Comparison of ENCODE assay signal across 8 cellular contexts in the genomic region with DNA sequence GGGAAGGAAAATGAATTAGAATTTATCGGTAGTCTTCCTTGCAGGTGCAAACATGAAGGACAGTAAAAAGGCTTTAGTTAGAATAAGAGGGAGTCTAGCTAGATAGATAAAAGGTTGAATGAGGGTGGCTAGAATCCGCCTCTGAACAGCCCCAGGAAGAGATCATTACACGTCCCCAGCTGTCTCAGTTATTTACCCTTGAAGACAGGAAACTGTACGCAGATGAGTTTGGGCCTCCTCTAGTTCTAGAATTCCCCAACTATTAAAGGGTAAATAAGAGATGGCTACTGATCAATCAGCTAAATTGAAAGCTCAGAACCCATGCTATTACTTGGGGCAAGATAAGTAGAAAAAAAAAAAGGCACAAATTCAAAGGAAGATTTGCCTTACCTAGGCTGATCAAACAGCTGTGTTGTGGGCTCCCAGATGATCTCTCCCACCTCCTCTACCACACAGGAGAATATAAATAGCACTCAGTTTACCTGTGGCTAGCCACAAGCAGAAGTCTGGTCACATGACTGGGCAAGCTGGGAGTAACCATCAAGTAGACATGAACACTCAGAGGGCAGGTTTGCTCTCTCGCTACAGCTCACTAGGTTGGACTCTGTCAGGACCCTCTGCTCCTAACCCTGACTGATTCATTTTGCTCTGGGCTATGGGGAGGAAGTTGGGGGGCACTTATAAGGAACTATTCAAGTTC. TPM values are rescaled to one million over a fixed set of nuclear protein-coding genes. Genes with fewer than 3 reads are reported as not detected.
DNase-seq lines count a peak whose midpoint lies in the region; ATAC-seq and TF ChIP-seq lines count a peak whose summit lies in the region.

No MANE protein-coding gene starts in this region.

- CTCF ChIA-PET in Calu3 (lab: Charles Lee): interaction anchor here (0.6 to 2.0 kb wide), 3 partner anchors 16 to 47 kb away, joined by 3 to 6 read pairs (median 5); a partner anchor contains a TSS

- intact Hi-C loops in Calu3 (cut with micrococcal nuclease; ENCODE audit: unreplicated experiment): no loop called here

- no peak for TF ChIP-seq CTCF in Calu3 (IDR thresholded peaks at IDR 0.05; ENCODE audit: unreplicated experiment)
- TF ChIP-seq CTCF in type B pancreatic cell (conservative IDR thresholded peaks at IDR 0.05): no peak

- peak overlapping the region; percentile 68 for H3K4me3 Mint-ChIP-seq in activated T-cell treated with anti-CD3 and anti-CD28 coated beads, Interleukin-2, amount 50 U/mL, for 4 hours
- peak overlapping the region; percentile 83 to 85 for H3K4me3 Mint-ChIP-seq in stimulated activated naive CD8-positive, alpha-beta T cell treated with anti-CD3 and anti-CD28 coated beads, Interleukin-15, amount 100 ng/mL, for 72 hours
- no peak overlapping the region for H3K4me3 Mint-ChIP-seq in Calu3 (ENCODE audit: low read depth, unreplicated experiment)
- no peak overlapping the region for H3K4me3 Mint-ChIP-seq in type B pancreatic cell

- peaks cover 82% of the 10 kb centered on the region for H3K4me1 Mint-ChIP-seq in activated T-cell treated with anti-CD3 and anti-CD28 coated beads, Interleukin-2, amount 50 U/mL, for 4 hours (ENCODE audit: low read depth)
- peaks cover 92% of the 10 kb centered on the region for H3K4me1 Mint-ChIP-seq in stimulated activated naive CD8-positive, alpha-beta T cell treated with anti-CD3 and anti-CD28 coated beads, Interleukin-15, amount 100 ng/mL, for 72 hours
- H3K4me1 Mint-ChIP-seq in Calu3 (ENCODE audit: low read depth, unreplicated experiment): peaks cover 11% of the 10 kb centered on the region
- peaks cover 22% of the 10 kb centered on the region for H3K4me1 Mint-ChIP-seq in type B pancreatic cell (ENCODE audit: unreplicated experiment)

- no peak for DNase-seq in activated T-cell treated with anti-CD3 and anti-CD28 coated beads, Interleukin-2, amount 50 U/mL, for 4 hours
- no peak for DNase-seq in activated T-cell treated with anti-CD3 and anti-CD28 coated beads, Interleukin-2, amount 50 U/mL, for 1 hour
- DNase-seq in T-helper 22 cell (ENCODE audit: low read depth) (peak; percentile 44), Calu3 (no peak), NCI-H524 (lab: John Stamatoyannopoulos, UW) (no peak), type B pancreatic cell (ENCODE audit: extremely low spot score, unreplicated experiment) (no peak)
- peak in 1 of 2 donors; percentile 30 for DNase-seq in stimulated activated naive CD8-positive, alpha-beta T cell treated with anti-CD3 and anti-CD28 coated beads, Interleukin-15, amount 100 ng/mL, for 72 hours

- H3K36me3 Mint-ChIP-seq in activated T-cell treated with anti-CD3 and anti-CD28 coated beads, Interleukin-2, amount 50 U/mL, for 4 hours (ENCODE audit: insufficient read depth): peaks cover 9% of the 10 kb centered on the region
- H3K36me3 Mint-ChIP-seq in Calu3 (ENCODE audit: insufficient read depth, unreplicated experiment): no peaks in the 10 kb centered on the region
- H3K36me3 Mint-ChIP-seq in type B pancreatic cell: no peaks in the 10 kb centered on the region

- BruUV-seq in Calu3 (replicated peaks; lab: Mats Ljungman, UMichigan): no TSS peak

- H3K27me3 Mint-ChIP-seq in activated T-cell treated with anti-CD3 and anti-CD28 coated beads, Interleukin-2, amount 50 U/mL, for 4 hours (ENCODE audit: low read depth): no peaks in the 10 kb centered on the region
- H3K27me3 Mint-ChIP-seq in stimulated activated naive CD8-positive, alpha-beta T cell treated with anti-CD3 and anti-CD28 coated beads, Interleukin-15, amount 100 ng/mL, for 72 hours: no peaks in the 10 kb centered on the region
- H3K27me3 Mint-ChIP-seq in Calu3 (ENCODE audit: unreplicated experiment) (no peaks in the 10 kb centered on the region), type B pancreatic cell (no peaks in the 10 kb centered on the region)

- ATAC-seq in activated T-cell treated with anti-CD3 and anti-CD28 coated beads, Interleukin-2, amount 50 U/mL, for 4 hours: peak; percentile 21 to 37
- peak; percentile 50 for ATAC-seq in HG02943 (IDR thresholded peaks at IDR 0.05; ENCODE audit: low read depth, unreplicated experiment)
- ATAC-seq in stimulated activated naive CD8-positive, alpha-beta T cell treated with anti-CD3 and anti-CD28 coated beads, Interleukin-15, amount 100 ng/mL, for 72 hours: peak; percentile 55

- peak overlapping the region; percentile 95 to 96 for H3K27ac Mint-ChIP-seq in stimulated activated naive CD8-positive, alpha-beta T cell treated with anti-CD3 and anti-CD28 coated beads, Interleukin-15, amount 100 ng/mL, for 72 hours
- H3K27ac Mint-ChIP-seq in Calu3 (ENCODE audit: unreplicated experiment) (no peak overlapping the region), type B pancreatic cell (no peak overlapping the region)

- no peaks in the 10 kb centered on the region for H3K9me3 Mint-ChIP-seq in activated T-cell treated with anti-CD3 and anti-CD28 coated beads, Interleukin-2, amount 50 U/mL, for 4 hours
- peaks cover 0 to 5% of the 10 kb centered on the region in 2 donors for H3K9me3 Mint-ChIP-seq in stimulated activated naive CD8-positive, alpha-beta T cell treated with anti-CD3 and anti-CD28 coated beads, Interleukin-15, amount 100 ng/mL, for 72 hours
- H3K9me3 Mint-ChIP-seq in Calu3 (ENCODE audit: low read depth, unreplicated experiment) (no peaks in the 10 kb centered on the region), type B pancreatic cell (no peaks in the 10 kb centered on the region)

RNA-seq across cellular contexts. Expression of a gene that starts 17.0 kb away (rescaled TPM):
- 10 to 100 TPM; 10.3 to 12.1 (median 11.6) TPM for total RNA-seq in activated T-cell treated with anti-CD3 and anti-CD28 coated beads, Interleukin-2, amount 50 U/mL, for 4 hours
- total RNA-seq in Calu3 (2022) (14.2 and 14.9 TPM in 2 replicates), type B pancreatic cell (ENCODE audit: low replicate concordance) (8.4 and 13.0 TPM in 2 replicates)

RNA-seq across cellular contexts. Expression of a gene that starts 39.2 kb away (rescaled TPM):
- 10 to 100 TPM; 89.1 to 90.4 (median 90.3) TPM for total RNA-seq in activated T-cell treated with anti-CD3 and anti-CD28 coated beads, Interleukin-2, amount 50 U/mL, for 4 hours
- total RNA-seq in Calu3 (2022) (117 and 127 TPM in 2 replicates), type B pancreatic cell (ENCODE audit: low replicate concordance) (65.2 and 71.7 TPM in 2 replicates)

RNA-seq across cellular contexts. Expression of a gene that starts 41.5 kb away (rescaled TPM):
- 10 to 100 TPM; 59.4 to 66.6 (median 63.8) TPM for total RNA-seq in activated T-cell treated with anti-CD3 and anti-CD28 coated beads, Interleukin-2, amount 50 U/mL, for 4 hours
- total RNA-seq in Calu3 (2022): 90.6 and 96.7 TPM in 2 replicates
- total RNA-seq in type B pancreatic cell (ENCODE audit: low replicate concordance): 49.0 and 64.0 TPM in 2 replicates

Comparison
In these comparisons a context has a peak if more than half of its experiments do, and no peak if none do; other contexts are left out.
1. H3K4me3 Mint-ChIP-seq: peak in activated T-cell treated with anti-CD3 and anti-CD28 coated beads, Interleukin-2, amount 50 U/mL, for 4 hours (single experiment) and stimulated activated naive CD8-positive, alpha-beta T cell treated with anti-CD3 and anti-CD28 coated beads, Interleukin-15, amount 100 ng/mL, for 72 hours (2 of 2); none in Calu3 (single experiment) and type B pancreatic cell (single experiment).
2. H3K27ac Mint-ChIP-seq: peak in stimulated activated naive CD8-positive, alpha-beta T cell treated with anti-CD3 and anti-CD28 coated beads, Interleukin-15, amount 100 ng/mL, for 72 hours (2 of 2); none in Calu3 (single experiment) and type B pancreatic cell (single experiment).
3. Peak in every context shown above with its lines, with median percentiles within 50 percentile points of each other: ATAC-seq.